ENCODE assay signal across 10 cellular contexts in genomic region chr1:206687915-206688442, GRCh38. TPM values are rescaled to one million over a fixed set of nuclear protein-coding genes. Genes with fewer than 3 reads are reported as not detected.
DNase-seq lines count a peak whose midpoint lies in the region; ATAC-seq and TF ChIP-seq lines count a peak whose summit lies in the region.
"Had no signal": no experiment of that assay in that cellular context is flagged by ENCODE, and none has a peak within 500 bp of the region (broad histone marks: within the 10 kb centered on the region; RNA-seq: fewer than 3 reads in every experiment).

No MANE protein-coding gene starts in this region.

- CTCF ChIA-PET in WTC11 (lab: Charles Lee) = interaction anchor here (0.5 to 4.2 kb wide), 16 partner anchors 15 to 345 kb away, joined by 3 to 24 read pairs (median 4); partner anchors contain the start of genes C1orf116, DYRK3 and EIF2D

- H3K27me3 Mint-ChIP-seq in activated CD4-positive, alpha-beta T cell treated with anti-CD3 and anti-CD28 coated beads, Interleukin-2, amount 10 ng/mL, durations not matched to agents 24 days and 14 days = peaks cover 7% of the 10 kb centered on the region
- H3K27me3 Mint-ChIP-seq in WTC11 (ENCODE audit: low read depth) (peaks cover 38% of the 10 kb centered on the region), glutamatergic neuron (ENCODE audit: unreplicated experiment) (peaks cover 6% of the 10 kb centered on the region)

- intact Hi-C loops in activated CD4-positive, alpha-beta T cell treated with anti-CD3 and anti-CD28 coated beads, Interleukin-2, amount 10 ng/mL, durations not matched to agents 24 days and 14 days (cut with micrococcal nuclease) = no loop called here

- peak; percentile 77 for ATAC-seq in WTC11
- ATAC-seq in HG02884 (IDR thresholded peaks at IDR 0.05; ENCODE audit: unreplicated experiment) = no peak
- ATAC-seq: lower lobe of right lung had no signal

- peaks cover 58 to 74% (median 67%) of the 10 kb centered on the region in 3 donors for H3K4me1 ChIP-seq in skeletal muscle tissue (ENCODE audit: control insufficient read depth in 3 of 3, insufficient read depth in 3 of 3, low read length in 3 of 3)

- peak overlapping the region; percentile 69 for H3K27ac Mint-ChIP-seq in activated CD4-positive, alpha-beta T cell treated with anti-CD3 and anti-CD28 coated beads, Interleukin-2, amount 10 ng/mL, durations not matched to agents 24 days and 14 days
- H3K27ac Mint-ChIP-seq in WTC11 (peak overlapping the region; percentile 66), glutamatergic neuron (ENCODE audit: unreplicated experiment) (no peak overlapping the region)

- POLR2A ChIA-PET in WTC11 (lab: Charles Lee) = interaction anchor here (0.5 to 1.0 kb wide), 2 partner anchors 52 to 62 kb away, joined by 3 read pairs; partner anchors contain the start of gene DYRK3

- H3K4me3 ChIP-seq in skeletal muscle tissue (ENCODE audit: low read length in 3 of 3) = peak overlapping the region in 2 of 3 donors; percentile 24 to 81

- no peaks in the 10 kb centered on the region for H3K36me3 ChIP-seq in skeletal muscle tissue (ENCODE audit: control insufficient read depth in 3 of 3, insufficient read depth in 3 of 3, low read length in 3 of 3)

- H3K9me3 Mint-ChIP-seq in activated CD4-positive, alpha-beta T cell treated with anti-CD3 and anti-CD28 coated beads, Interleukin-2, amount 10 ng/mL, durations not matched to agents 24 days and 14 days = no peaks in the 10 kb centered on the region
- H3K9me3 Mint-ChIP-seq in WTC11 (no peaks in the 10 kb centered on the region), glutamatergic neuron (ENCODE audit: unreplicated experiment) (peaks cover 12% of the 10 kb centered on the region)

- no peak for DNase-seq in activated CD4-positive, alpha-beta T cell treated with anti-CD3 and anti-CD28 coated beads, Interleukin-2, amount 10 ng/mL, durations not matched to agents 24 days and 14 days
- DNase-seq in activated CD4-positive, alpha-beta T cell treated with anti-CD3 and anti-CD28 coated beads, Interleukin-2, amount 50 U/mL, for 1 hour = no peak
- DNase-seq in WTC11 (ENCODE audit: low spot score) = peak; percentile 38
- no peak for DNase-seq in glutamatergic neuron
- DNase-seq in NCI-H1092 treated with DMSO at 0.1 percent for 48 hours (lab: John Stamatoyannopoulos, UW) = no peak
- no peak for DNase-seq in amygdala (lab: John Stamatoyannopoulos, UW)
- DNase-seq: activated effector memory CD4-positive, alpha-beta T cell treated with anti-CD3 and anti-CD28 coated beads, Interleukin-2, amount 50 U/mL, for 16 hours; lower lobe of right lung had no signal

- no peaks in the 10 kb centered on the region for H3K27me3 ChIP-seq in skeletal muscle tissue (ENCODE audit: control insufficient read depth in 3 of 3, insufficient read depth in 3 of 3, low read length in 3 of 3)

- peaks cover 12% of the 10 kb centered on the region for H3K36me3 Mint-ChIP-seq in activated CD4-positive, alpha-beta T cell treated with anti-CD3 and anti-CD28 coated beads, Interleukin-2, amount 10 ng/mL, durations not matched to agents 24 days and 14 days (ENCODE audit: low read depth)
- H3K36me3 Mint-ChIP-seq in WTC11 = no peaks in the 10 kb centered on the region
- no peaks in the 10 kb centered on the region for H3K36me3 Mint-ChIP-seq in glutamatergic neuron (ENCODE audit: unreplicated experiment)

- peak overlapping the region; percentile 15 to 65 (median 42) for H3K9ac ChIP-seq in skeletal muscle tissue (ENCODE audit: low read depth in 1 of 3, low read length in 3 of 3)

- no peak for TF ChIP-seq CTCF in WTC11 (IDR thresholded peaks at IDR 0.05)
- TF ChIP-seq CTCF in glutamatergic neuron (IDR thresholded peaks at IDR 0.05; ENCODE audit: partially characterized antibody, unreplicated experiment) = no peak

- peak overlapping the region; percentile 98 for H3K27ac ChIP-seq in skeletal muscle tissue (ENCODE audit: low read depth, low read length)
- H3K27ac ChIP-seq: lower lobe of right lung had no signal

- no peaks in the 10 kb centered on the region for H3K9me3 ChIP-seq in skeletal muscle tissue (ENCODE audit: control insufficient read depth in 3 of 3, low read length in 3 of 3)
- H3K9me3 ChIP-seq: lower lobe of right lung had no signal

- peak overlapping the region; percentile 99 for H3K4me3 Mint-ChIP-seq in activated CD4-positive, alpha-beta T cell treated with anti-CD3 and anti-CD28 coated beads, Interleukin-2, amount 10 ng/mL, durations not matched to agents 24 days and 14 days
- H3K4me3 Mint-ChIP-seq in WTC11 (peak overlapping the region; percentile 39), glutamatergic neuron (ENCODE audit: unreplicated experiment) (peak overlapping the region; percentile 99)

- peaks cover 57% of the 10 kb centered on the region for H3K4me1 Mint-ChIP-seq in activated CD4-positive, alpha-beta T cell treated with anti-CD3 and anti-CD28 coated beads, Interleukin-2, amount 10 ng/mL, durations not matched to agents 24 days and 14 days
- H3K4me1 Mint-ChIP-seq in WTC11 (peaks cover 61% of the 10 kb centered on the region), glutamatergic neuron (ENCODE audit: low read depth, unreplicated experiment) (peaks cover 51% of the 10 kb centered on the region)

TF ChIP-seq in WTC11, 78 proteins besides CTCF, POLR2A, EP300 and RAD21 (continues in another document):
- TF ChIP-seq AR (CRISPR knock-in tag; IDR thresholded peaks at IDR 0.05) (no peak), NR3C1 (CRISPR knock-in tag; conservative IDR thresholded peaks at IDR 0.05; ENCODE audit: low read depth) (no peak), NFE2L1 (CRISPR knock-in tag; IDR thresholded peaks at IDR 0.05) (0 out of 2 replicates have a peak, but pooled peaks have one; percentile 47), ZNF416 (CRISPR knock-in tag; IDR thresholded peaks at IDR 0.05) (no peak), CREB1 (CRISPR knock-in tag; IDR thresholded peaks at IDR 0.05) (no peak), ZNF671 (CRISPR knock-in tag; IDR thresholded peaks at IDR 0.05) (no peak), SOX15 (CRISPR knock-in tag; IDR thresholded peaks at IDR 0.05) (no peak), GTF2I (CRISPR knock-in tag; conservative IDR thresholded peaks at IDR 0.05) (no peak), ZNF138 (CRISPR knock-in tag; conservative IDR thresholded peaks at IDR 0.05) (no peak), PREB (CRISPR knock-in tag; IDR thresholded peaks at IDR 0.05; ENCODE audit: borderline replicate concordance) (no peak), SP1 (CRISPR knock-in tag; conservative IDR thresholded peaks at IDR 0.05) (peak; percentile 49), IRF2 (CRISPR knock-in tag; IDR thresholded peaks at IDR 0.05; ENCODE audit: borderline replicate concordance, low read depth) (no peak), ZNF219 (CRISPR knock-in tag; IDR thresholded peaks at IDR 0.05; ENCODE audit: borderline replicate concordance) (no peak)

RNA-seq across cellular contexts. Expression of gene MAPKAPK2, which starts 3.3 kb away (rescaled TPM):
- total RNA-seq in activated CD4-positive, alpha-beta T cell treated with anti-CD3 and anti-CD28 coated beads, Interleukin-2, amount 10 ng/mL, durations not matched to agents 24 days and 14 days = 95.1 and 97.4 TPM in 2 replicates
- 46.4 to 54.9 TPM (median 48.9 TPM) in 3 replicates for total RNA-seq in WTC11 (2021)
- 93.8 TPM for total RNA-seq in glutamatergic neuron (ENCODE audit: unreplicated experiment)
- 26.6 TPM for total RNA-seq in skeletal muscle tissue

RNA-seq across cellular contexts. Expression of gene DYRK3, which starts 52.6 kb away (rescaled TPM):
- total RNA-seq in activated CD4-positive, alpha-beta T cell treated with anti-CD3 and anti-CD28 coated beads, Interleukin-2, amount 10 ng/mL, durations not matched to agents 24 days and 14 days = 16.5 and 16.9 TPM in 2 replicates
- total RNA-seq in WTC11 (2021) = 6.7 to 7.8 TPM (median 6.7 TPM) in 3 replicates
- 1.3 TPM for total RNA-seq in glutamatergic neuron (ENCODE audit: unreplicated experiment)
- 13.0 TPM for total RNA-seq in skeletal muscle tissue

Comparison
In these comparisons a context has a peak if more than half of its experiments do, and no peak if none do; other contexts are left out.
1. H3K4me3 Mint-ChIP-seq: peak in every context shown above with its lines; median percentile 99 in activated CD4-positive, alpha-beta T cell treated with anti-CD3 and anti-CD28 coated beads, Interleukin-2, amount 10 ng/mL, durations not matched to agents 24 days and 14 days; 99 in glutamatergic neuron; 39 in WTC11.